ENCODE assay signal across 10 cellular contexts in genomic region chr10:96840841-96841518, GRCh38. TPM values are rescaled to one million over a fixed set of nuclear protein-coding genes. Genes with fewer than 3 reads are reported as not detected.
DNase-seq lines count a peak whose midpoint lies in the region; ATAC-seq and TF ChIP-seq lines count a peak whose summit lies in the region.
"Had no signal": no experiment of that assay in that cellular context is flagged by ENCODE, and none has a peak within 500 bp of the region (broad histone marks: within the 10 kb centered on the region; RNA-seq: fewer than 3 reads in every experiment).

No MANE protein-coding gene starts in this region.

- H3K4me2 ChIP-seq in IMR-90 (ENCODE audit: low read depth, low read length): peak overlapping the region; percentile 2; the same call in 1 of the 2 replicates
- H3K4me2 ChIP-seq in GM23248 (ENCODE audit: unreplicated experiment): no peak overlapping the region

- H3K14ac ChIP-seq in IMR-90 (replicated peaks; ENCODE audit: low read depth, low read length): no peak overlapping the region

- CTCF ChIA-PET in Caco-2 (lab: Charles Lee) (interaction anchor here (0.7 kb wide), 1 partner anchor 37 kb away, joined by 3 read pairs; no protein-coding TSS in a partner anchor), IMR-90 (lab: Yijun Ruan, JAX) (no interaction called here), WTC11 (lab: Charles Lee) (no interaction called here)

- H4K5ac ChIP-seq in IMR-90 (ENCODE audit: low read depth, low read length): 0 out of 2 replicates have a peak overlapping the region, but pooled peaks have one; percentile 29

- H2AK9ac ChIP-seq in IMR-90 (replicated peaks; ENCODE audit: low read depth, low read length, poor library complexity): no peak overlapping the region

- no peaks in the 10 kb centered on the region for H3K9me3 Mint-ChIP-seq in Caco-2 (ENCODE audit: unreplicated experiment)
- H3K9me3 Mint-ChIP-seq in WTC11: no peaks in the 10 kb centered on the region

- no peak overlapping the region for H2BK20ac ChIP-seq in IMR-90 (ENCODE audit: low read depth, low read length)

- H3K9me2 ChIP-seq in GM23248 (ENCODE audit: insufficient read depth): no peaks in the 10 kb centered on the region

- H4K20me1 ChIP-seq in IMR-90 (ENCODE audit: insufficient read depth, low read length): peaks cover 89% of the 10 kb centered on the region
- peaks cover 36% of the 10 kb centered on the region for H4K20me1 ChIP-seq in GM23248 (ENCODE audit: insufficient read depth)

- TF ChIP-seq RAD21 in IMR-90 (IDR thresholded peaks at IDR 0.05; ENCODE audit: low read length): no peak

- H4K91ac ChIP-seq in IMR-90 (ENCODE audit: insufficient read depth, low read depth, low read length): no peak overlapping the region

- H3K27me3 Mint-ChIP-seq in Caco-2 (ENCODE audit: insufficient read depth, unreplicated experiment): no peaks in the 10 kb centered on the region
- H3K27me3 Mint-ChIP-seq in WTC11 (ENCODE audit: low read depth): no peaks in the 10 kb centered on the region

- no peak for TF ChIP-seq CTCF in Caco-2 (IDR thresholded peaks at IDR 0.05; ENCODE audit: insufficient read depth in 1 of 2, low read depth in 1 of 2, low read length in 1 of 2, severe bottlenecking in 1 of 2, unreplicated experiment in 1 of 2)
- no peak for TF ChIP-seq CTCF in IMR-90 (conservative IDR thresholded peaks at IDR 0.05; ENCODE audit: low read depth, low read length)
- TF ChIP-seq CTCF in WTC11 (IDR thresholded peaks at IDR 0.05): no peak
- no peak for TF ChIP-seq CTCF in left lung (IDR thresholded peaks at IDR 0.05)

- intact Hi-C loops in Caco-2 (cut with micrococcal nuclease; ENCODE audit: unreplicated experiment) (loop anchor here (5.0 kb wide), 1 partner anchor 61 kb away; no protein-coding TSS in a partner anchor), IMR-90 (cut with micrococcal nuclease) (loop anchor here (5.0 kb wide), 1 partner anchor 116 kb away; no protein-coding TSS in a partner anchor), left lung (cut with DNase I) (no loop called here)

- peaks cover 7 to 75% of the 10 kb centered on the region in 2 experiments; a peak in 3 of 4 replicates for H3K79me1 ChIP-seq in IMR-90 (ENCODE audit: low read depth in 1 of 2, low read length in 2 of 2)

- H3F3A ChIP-seq in GM23248 (ENCODE audit: insufficient read depth): 0 out of 2 replicates have a peak, but pooled peaks cover 5% of the 10 kb centered on the region

- H3K36me3 Mint-ChIP-seq in Caco-2 (ENCODE audit: insufficient read depth, unreplicated experiment) (peaks cover 17% of the 10 kb centered on the region), WTC11 (no peaks in the 10 kb centered on the region)

- TF ChIP-seq POLR2A in IMR-90 (IDR thresholded peaks at IDR 0.05; ENCODE audit: low read depth, low read length): no peak

- peaks cover 21% of the 10 kb centered on the region for H3K9me1 ChIP-seq in IMR-90 (ENCODE audit: insufficient read depth, low read length)

- no peak overlapping the region for H3K4ac ChIP-seq in IMR-90 (ENCODE audit: low read depth, low read length)

- ATAC-seq in IMR-90 (ENCODE audit: low read depth) (peak; percentile 52; the same call in 1 of the 2 replicates), WTC11 (no peak), left lung (peak; percentile 19), HG03442 (IDR thresholded peaks at IDR 0.05; ENCODE audit: unreplicated experiment) (no peak), HG03045 (IDR thresholded peaks at IDR 0.05; ENCODE audit: unreplicated experiment) (no peak)

- H2BK5ac ChIP-seq in IMR-90 (ENCODE audit: low read depth, low read length, poor library complexity, severe bottlenecking): peak overlapping the region; percentile 38

- no CpG with 5 or more reads among the region's 7 CpGs for WGBS in IMR-90 (ENCODE audit: extremely low coverage in 2 of 2, insufficient read length in 1 of 2), 2 experiments
- 76 to 77% methylated on average over 7 of the region's 7 CpGs for WGBS in GM23248 (ENCODE audit: low coverage in 1 of 2, low lambda C conversion rate in 2 of 2, missing lambda C conversion rate in 2 of 2), 2 experiments

- no peak overlapping the region for H3K4me3 ChIP-seq in Caco-2 (ENCODE audit: low read depth, low read length)
- no peak overlapping the region for H3K4me3 ChIP-seq in IMR-90 (ENCODE audit: insufficient read depth, low read depth, low read length)
- no peak overlapping the region for H3K4me3 ChIP-seq in left lung
- H3K4me3 ChIP-seq in GM23248: no peak overlapping the region

- no peaks in the 10 kb centered on the region for H3K9me3 ChIP-seq in Caco-2
- no peaks in the 10 kb centered on the region for H3K9me3 ChIP-seq in IMR-90 (ENCODE audit: control insufficient read depth, insufficient read depth, low read length)
- H3K9me3 ChIP-seq in left lung: no peaks in the 10 kb centered on the region
- no peaks in the 10 kb centered on the region for H3K9me3 ChIP-seq in GM23248 (ENCODE audit: low read depth)

- H3K4me1 Mint-ChIP-seq in Caco-2 (ENCODE audit: low read depth, unreplicated experiment) (peaks cover 35% of the 10 kb centered on the region), WTC11 (peaks cover 46% of the 10 kb centered on the region)

- H3K27ac Mint-ChIP-seq in Caco-2 (ENCODE audit: unreplicated experiment): no peak overlapping the region
- H3K27ac Mint-ChIP-seq in WTC11: peak overlapping the region; percentile 52

- no peak overlapping the region for H2BK120ac ChIP-seq in IMR-90 (ENCODE audit: low read depth, low read length)

- H3K4me1 ChIP-seq in Caco-2 (peaks cover 41% of the 10 kb centered on the region), IMR-90 (ENCODE audit: control insufficient read depth, insufficient read depth, low read length) (peaks cover 14% of the 10 kb centered on the region), left lung (peaks cover 0 to 73% of the 10 kb centered on the region in 2 donors), GM23248 (ENCODE audit: insufficient read depth) (peaks cover 15% of the 10 kb centered on the region)

- POLR2A ChIA-PET in Caco-2 (lab: Charles Lee): no interaction called here
- POLR2A ChIA-PET in IMR-90 (lab: Charles Lee; ENCODE audit: unreplicated experiment): no interaction called here
- POLR2A ChIA-PET in WTC11 (lab: Charles Lee): no interaction called here

- no peak overlapping the region for H4K8ac ChIP-seq in IMR-90 (ENCODE audit: low read depth in 2 of 2, low read length in 2 of 2)

- H2AFZ ChIP-seq in IMR-90 (replicated peaks; ENCODE audit: low read length, poor library complexity) (no peak overlapping the region), GM23248 (no peak overlapping the region)

- BruUV-seq in Caco-2 (replicated peaks; lab: Mats Ljungman, UMichigan) (no TSS peak), IMR-90 (replicated peaks; lab: Mats Ljungman, UMichigan) (no TSS peak)

- dilution Hi-C loops in IMR-90 (cut with HindIII; ENCODE audit: low sequenced_read_pairs, unreplicated experiment): no loop called here

- in situ Hi-C loops in IMR-90 (cut with MboI; ENCODE audit: low sequenced_read_pairs): no loop called here
- in situ Hi-C loops in GM23248 (cut with MboI): no loop called here

- no peak overlapping the region for H3K56ac ChIP-seq in IMR-90 (ENCODE audit: extremely low read depth, insufficient read depth, low read length)

- H3K79me2 ChIP-seq in GM23248 (ENCODE audit: insufficient read depth): peaks cover 100% of the 10 kb centered on the region

- H3K18ac ChIP-seq in IMR-90 (ENCODE audit: low read depth, low read length): no peak overlapping the region

- DNase-seq in Caco-2 (peak; percentile 56 to 60), IMR-90 (peak; percentile 60), WTC11 (ENCODE audit: low spot score) (no peak), left lung (no peak), cerebellum (ENCODE audit: low spot score) (no peak), GM23248 (no peak)
- DNase-seq: DND-41, NCI-H2171 treated with DMSO at 0.1 percent for 48 hours had no signal

- H3K36me3 ChIP-seq in Caco-2 (ENCODE audit: control insufficient read depth, insufficient read depth, low read length) (no peaks in the 10 kb centered on the region; the same call in 1 of the 2 replicates), IMR-90 (ENCODE audit: control insufficient read depth, insufficient read depth, low read length) (no peaks in the 10 kb centered on the region), left lung (peaks cover 0 to 4% of the 10 kb centered on the region in 2 donors), GM23248 (ENCODE audit: low read depth) (no peaks in the 10 kb centered on the region)

- peak overlapping the region; percentile 23; the same call in 1 of the 2 replicates for H3K27ac ChIP-seq in IMR-90 (ENCODE audit: insufficient read depth, low read length)
- peak overlapping the region in 1 of 2 donors; percentile 69 for H3K27ac ChIP-seq in left lung
- no peak overlapping the region for H3K27ac ChIP-seq in GM23248

- peak overlapping the region; percentile 17; the same call in 1 of the 2 replicates for H2AK5ac ChIP-seq in IMR-90 (ENCODE audit: low read depth, low read length)

- no peak overlapping the region for H2BK15ac ChIP-seq in IMR-90 (ENCODE audit: low read depth, low read length)

- no peak overlapping the region for H3K9ac ChIP-seq in IMR-90 (ENCODE audit: low read depth, low read length)
- H3K9ac ChIP-seq in GM23248: no peak overlapping the region

- H3K27me3 ChIP-seq in Caco-2 (replicated peaks; ENCODE audit: control insufficient read depth, insufficient read depth, low read length) (no peaks in the 10 kb centered on the region), IMR-90 (ENCODE audit: control insufficient read depth, insufficient read depth, low read length) (no peaks in the 10 kb centered on the region), left lung (no peaks in the 10 kb centered on the region), GM23248 (replicated peaks; ENCODE audit: insufficient read depth) (no peaks in the 10 kb centered on the region)

- H3K4me3 Mint-ChIP-seq in Caco-2 (ENCODE audit: unreplicated experiment): peak overlapping the region; percentile 18
- no peak overlapping the region for H3K4me3 Mint-ChIP-seq in WTC11

- H3K23ac ChIP-seq in IMR-90 (ENCODE audit: low read depth, low read length): no peak overlapping the region

TF ChIP-seq in IMR-90, 13 proteins besides CTCF, POLR2A, EP300 and RAD21 (continues in another document):
- no peak for TF ChIP-seq MAFK (IDR thresholded peaks at IDR 0.05; ENCODE audit: low read depth, low read length)

TF ChIP-seq in WTC11, 78 proteins besides CTCF, POLR2A, EP300 and RAD21:
- TF ChIP-seq GABPB1 (CRISPR knock-in tag; IDR thresholded peaks at IDR 0.05) (peak; percentile 97), GTF2I (CRISPR knock-in tag; conservative IDR thresholded peaks at IDR 0.05) (no peak)

RNA-seq across cellular contexts. Expression of gene LCOR, which starts 8.9 kb away (rescaled TPM):
- total RNA-seq in Caco-2 (2022) (46.7 and 51.8 TPM in 2 replicates), IMR-90 (2012; rRNA removed) (25.8 and 36.9 TPM in 2 replicates), WTC11 (2021) (23.9 to 28.1 TPM (median 24.2 TPM) in 3 replicates), left lung (10 to 100 TPM; 27.3 to 29.6 TPM), cerebellum (107 TPM)
- polyA plus RNA-seq in IMR-90 (2012; rRNA removed) (3.4 and 3.7 TPM in 2 replicates), GM23248 (2016; fragmentation: Nextera tagmentation; extraction: Ambion mirVana) (9.4 and 14.8 TPM in 2 replicates)
- polyA plus RNA-seq in IMR-90 (2012; cell fraction: cytosol; rRNA removed): 0.82 and 1.1 TPM in 2 replicates
- 2.3 and 6.1 TPM in 2 replicates for polyA plus RNA-seq in IMR-90 (2012; cell fraction: nucleus; rRNA removed; ENCODE audit: low replicate concordance)
- total RNA-seq in GM23248 (2014; rRNA removed; shearing (Covaris generic)): 9.1 and 12.9 TPM in 2 replicates

Comparison
In these comparisons a context has a peak if more than half of its experiments do, and no peak if none do; other contexts are left out.
1. DNase-seq: peak in Caco-2 (2 of 2) and IMR-90 (single experiment); none in WTC11 (single experiment), left lung (0 of 2), cerebellum (single experiment) and GM23248 (single experiment).
2. ATAC-seq: peak in IMR-90 (single experiment) and left lung (single experiment); none in WTC11 (single experiment), HG03442 (single experiment) and HG03045 (single experiment).
3. intact Hi-C loops: an anchor here in Caco-2 (5.0 kb wide) and IMR-90 (5.0 kb wide); none called in left lung.